ENCODE assay signal across 12 cellular contexts in genomic region chr6:2909718-2910117, GRCh38. TPM values are rescaled to one million over a fixed set of nuclear protein-coding genes. Genes with fewer than 3 reads are reported as not detected.
DNase-seq lines count a peak whose midpoint lies in the region; ATAC-seq and TF ChIP-seq lines count a peak whose summit lies in the region.
"Had no signal": no experiment of that assay in that cellular context is flagged by ENCODE, and none has a peak within 500 bp of the region (broad histone marks: within the 10 kb centered on the region; RNA-seq: fewer than 3 reads in every experiment).

No MANE protein-coding gene starts in this region.

- no peaks in the 10 kb centered on the region for H3F3A ChIP-seq in smooth muscle cell (ENCODE audit: low read depth)

- H3K36me3 ChIP-seq in OCI-LY7 (ENCODE audit: insufficient read depth, low read length) (no peaks in the 10 kb centered on the region), esophagus muscularis mucosa (no peaks in the 10 kb centered on the region), smooth muscle cell (ENCODE audit: low read depth) (no peaks in the 10 kb centered on the region), testis (ENCODE audit: low read depth, missing control alignments) (no peaks in the 10 kb centered on the region)

- H3K36me3 Mint-ChIP-seq in activated CD4-positive, alpha-beta T cell treated with anti-CD3 and anti-CD28 coated beads, Interleukin-2, amount 10 ng/mL, durations not matched to agents 24 days and 14 days (ENCODE audit: low read depth) = no peaks in the 10 kb centered on the region
- H3K36me3 Mint-ChIP-seq in Calu3 (ENCODE audit: insufficient read depth, unreplicated experiment) = no peaks in the 10 kb centered on the region

- intact Hi-C loops in activated CD4-positive, alpha-beta T cell treated with anti-CD3 and anti-CD28 coated beads, Interleukin-2, amount 10 ng/mL, durations not matched to agents 24 days and 14 days (cut with micrococcal nuclease) = loop anchor here (2.0 kb wide), 1 partner anchor 23 kb away; no protein-coding TSS in a partner anchor
- intact Hi-C loops in OCI-LY7 (cut with micrococcal nuclease; ENCODE audit: unreplicated experiment) (loop anchor here (5.0 kb wide), 2 partner anchors 117 to 142 kb away; partner anchors contain the start of gene WRNIP1), esophagus muscularis mucosa (cut with DNase I) (loop anchor here (5.0 kb wide), 1 partner anchor 62 kb away; no protein-coding TSS in a partner anchor), Calu3 (cut with micrococcal nuclease; ENCODE audit: unreplicated experiment) (loop anchor here (2.0 to 5.0 kb wide), 2 partner anchors 55 to 117 kb away; no protein-coding TSS in a partner anchor), testis (cut with DNase I; ENCODE audit: low total_unique reads) (no loop called here)

- no peak overlapping the region for H3K9ac ChIP-seq in smooth muscle cell (ENCODE audit: low read depth)

- TF ChIP-seq POLR2A in esophagus muscularis mucosa (IDR thresholded peaks at IDR 0.05; ENCODE audit: low read depth) = no peak
- TF ChIP-seq POLR2A in testis (IDR thresholded peaks at IDR 0.05) = no peak

- no peak for TF ChIP-seq CTCF in OCI-LY7 (conservative IDR thresholded peaks at IDR 0.05; ENCODE audit: low read length)
- TF ChIP-seq CTCF in esophagus muscularis mucosa (IDR thresholded peaks at IDR 0.05) = no peak
- TF ChIP-seq CTCF in smooth muscle cell (IDR thresholded peaks at IDR 0.05; ENCODE audit: borderline replicate concordance, insufficient read depth, poor library complexity, severe bottlenecking) = no peak
- TF ChIP-seq CTCF in Calu3 (IDR thresholded peaks at IDR 0.05; ENCODE audit: unreplicated experiment) = no peak
- no peak for TF ChIP-seq CTCF in testis (IDR thresholded peaks at IDR 0.05)

- H3K9me3 Mint-ChIP-seq in activated CD4-positive, alpha-beta T cell treated with anti-CD3 and anti-CD28 coated beads, Interleukin-2, amount 10 ng/mL, durations not matched to agents 24 days and 14 days = peaks cover 4% of the 10 kb centered on the region
- no peaks in the 10 kb centered on the region for H3K9me3 Mint-ChIP-seq in Calu3 (ENCODE audit: low read depth, unreplicated experiment)

- H3K9me3 ChIP-seq in OCI-LY7 (ENCODE audit: low read length) = no peaks in the 10 kb centered on the region
- H3K9me3 ChIP-seq in esophagus muscularis mucosa = no peaks in the 10 kb centered on the region
- H3K9me3 ChIP-seq in smooth muscle cell (replicated peaks; ENCODE audit: low read depth) = no peaks in the 10 kb centered on the region
- H3K9me3 ChIP-seq in testis = no peaks in the 10 kb centered on the region
- H3K9me3 ChIP-seq: body of pancreas had no signal

- H2AFZ ChIP-seq in OCI-LY7 (ENCODE audit: low read length) (peak overlapping the region; percentile 71; the same call in 1 of the 2 replicates), smooth muscle cell (ENCODE audit: low read depth) (peak overlapping the region; percentile 8)

- CTCF ChIA-PET in OCI-LY7 (lab: Charles Lee; ENCODE audit: unreplicated experiment) (no interaction called here), Calu3 (lab: Charles Lee) (no interaction called here)

- H3K4me3 Mint-ChIP-seq in activated CD4-positive, alpha-beta T cell treated with anti-CD3 and anti-CD28 coated beads, Interleukin-2, amount 10 ng/mL, durations not matched to agents 24 days and 14 days = no peak overlapping the region
- H3K4me3 Mint-ChIP-seq in Calu3 (ENCODE audit: low read depth, unreplicated experiment) = no peak overlapping the region

- no peak for ATAC-seq in HG02970 (IDR thresholded peaks at IDR 0.05; ENCODE audit: low FRiP score, unreplicated experiment)
- ATAC-seq: body of pancreas had no signal

- peak; percentile 57 for DNase-seq in activated CD4-positive, alpha-beta T cell treated with anti-CD3 and anti-CD28 coated beads, Interleukin-2, amount 10 ng/mL, durations not matched to agents 24 days and 14 days
- no peak for DNase-seq in activated CD4-positive, alpha-beta T cell treated with anti-CD3 and anti-CD28 coated beads, Interleukin-2, amount 50 U/mL, for 1 hour
- DNase-seq in OCI-LY7 (ENCODE audit: low spot score) (no peak), esophagus muscularis mucosa (ENCODE audit: extremely low spot score) (peak; percentile 19), smooth muscle cell (lab: John Stamatoyannopoulos, UW; ENCODE audit: unreplicated experiment) (no peak), Calu3 (no peak), testis (no peak)
- DNase-seq: ACHN; body of pancreas; effector memory CD4-positive, alpha-beta T cell; NCI-H510A had no signal

- H3K4me1 ChIP-seq in OCI-LY7 (ENCODE audit: insufficient read depth, low read length, poor library complexity, severe bottlenecking) (peaks cover 72% of the 10 kb centered on the region), esophagus muscularis mucosa (no peaks in the 10 kb centered on the region), smooth muscle cell (ENCODE audit: low read depth) (peaks cover 13% of the 10 kb centered on the region), testis (no peaks in the 10 kb centered on the region)
- H3K4me1 ChIP-seq: body of pancreas had no signal

- no peaks in the 10 kb centered on the region for H4K20me1 ChIP-seq in OCI-LY7 (ENCODE audit: insufficient read depth, low read length)
- H4K20me1 ChIP-seq in smooth muscle cell (ENCODE audit: low read depth) = no peaks in the 10 kb centered on the region

- no peaks in the 10 kb centered on the region for H3K9me2 ChIP-seq in OCI-LY7 (ENCODE audit: insufficient read depth, low read length)

- H3K27ac Mint-ChIP-seq in activated CD4-positive, alpha-beta T cell treated with anti-CD3 and anti-CD28 coated beads, Interleukin-2, amount 10 ng/mL, durations not matched to agents 24 days and 14 days = no peak overlapping the region
- H3K27ac Mint-ChIP-seq in Calu3 (ENCODE audit: unreplicated experiment) = no peak overlapping the region

- H3K79me2 ChIP-seq in OCI-LY7 (ENCODE audit: insufficient read depth, low read depth, low read length) = no peaks in the 10 kb centered on the region
- no peaks in the 10 kb centered on the region for H3K79me2 ChIP-seq in smooth muscle cell (ENCODE audit: low read depth)

- H3K4me2 ChIP-seq in OCI-LY7 (ENCODE audit: low read length) = peak overlapping the region; percentile 42
- H3K4me2 ChIP-seq in smooth muscle cell = peak overlapping the region; percentile 45

- POLR2A ChIA-PET in OCI-LY7 (lab: Charles Lee) = interaction anchor here (0.6 to 1.2 kb wide), 5 partner anchors 10 to 417 kb away, joined by 3 to 6 read pairs (median 4); no protein-coding TSS in a partner anchor

- H3K27me3 Mint-ChIP-seq in activated CD4-positive, alpha-beta T cell treated with anti-CD3 and anti-CD28 coated beads, Interleukin-2, amount 10 ng/mL, durations not matched to agents 24 days and 14 days = peaks cover 1% of the 10 kb centered on the region
- no peaks in the 10 kb centered on the region for H3K27me3 Mint-ChIP-seq in Calu3 (ENCODE audit: unreplicated experiment)

- BruUV-seq in OCI-LY7 (replicated peaks; lab: Mats Ljungman, UMichigan) (no TSS peak), Calu3 (replicated peaks; lab: Mats Ljungman, UMichigan) (no TSS peak)

- H3K4me3 ChIP-seq in OCI-LY7 (ENCODE audit: low read depth, low read length, poor library complexity, severe bottlenecking) = no peak overlapping the region
- H3K4me3 ChIP-seq in esophagus muscularis mucosa = no peak overlapping the region
- no peak overlapping the region for H3K4me3 ChIP-seq in smooth muscle cell
- no peak overlapping the region for H3K4me3 ChIP-seq in testis
- H3K4me3 ChIP-seq: body of pancreas had no signal

- no peaks in the 10 kb centered on the region for H3K27me3 ChIP-seq in esophagus muscularis mucosa
- H3K27me3 ChIP-seq in smooth muscle cell (ENCODE audit: low read depth) = no peaks in the 10 kb centered on the region
- no peaks in the 10 kb centered on the region for H3K27me3 ChIP-seq in testis
- H3K27me3 ChIP-seq: body of pancreas had no signal

- H3K27ac ChIP-seq in OCI-LY7 (ENCODE audit: low read depth, low read length, poor library complexity, severe bottlenecking) (peak overlapping the region; percentile 87), esophagus muscularis mucosa (replicated peaks in 1 of 4) (no peak overlapping the region), smooth muscle cell (ENCODE audit: low read depth) (peak overlapping the region; percentile 22), testis (no peak overlapping the region)
- H3K27ac ChIP-seq: body of pancreas had no signal

- TF ChIP-seq EP300 in esophagus muscularis mucosa (IDR thresholded peaks at IDR 0.05) = no peak

- H3K4me1 Mint-ChIP-seq in activated CD4-positive, alpha-beta T cell treated with anti-CD3 and anti-CD28 coated beads, Interleukin-2, amount 10 ng/mL, durations not matched to agents 24 days and 14 days = peaks cover 39% of the 10 kb centered on the region
- H3K4me1 Mint-ChIP-seq in Calu3 (ENCODE audit: low read depth, unreplicated experiment) = peaks cover 20% of the 10 kb centered on the region

- WGBS in esophagus muscularis mucosa = 87% methylated on average over 4 of the region's 4 CpGs
- WGBS in smooth muscle cell (ENCODE audit: low lambda C conversion rate) = 64% methylated on average over 4 of the region's 4 CpGs
- 90 to 91% methylated on average over 4 of the region's 4 CpGs for WGBS in testis, 2 donors

RNA-seq across cellular contexts. Expression of gene SERPINB9, which starts 6.6 kb away (rescaled TPM):
- total RNA-seq in activated CD4-positive, alpha-beta T cell treated with anti-CD3 and anti-CD28 coated beads, Interleukin-2, amount 10 ng/mL, durations not matched to agents 24 days and 14 days = 81.3 and 83.8 TPM in 2 replicates
- total RNA-seq in OCI-LY7 (2014; rRNA removed; shearing (Covaris generic)) = 74.7 and 78.4 TPM in 2 replicates
- total RNA-seq in OCI-LY7 (2022) (166 and 167 TPM in 2 replicates), esophagus muscularis mucosa (10 to 100 TPM in 1 of 4 donors, 1 to 10 TPM in 3; 5.4 to 17.7 (median 6.2) TPM), smooth muscle cell (22.4 and 23.7 TPM in 2 replicates), Calu3 (2022) (17.2 and 22.9 TPM in 2 replicates), testis (10 to 100 TPM; 33.9 to 60.0 TPM)
- polyA plus RNA-seq in smooth muscle cell (12.9 and 14.5 TPM in 2 replicates), testis (ENCODE audit: insufficient read depth, low read depth, low replicate concordance) (19.1 TPM)

Comparison
In these comparisons a context has a peak if more than half of its experiments do, and no peak if none do; other contexts are left out.
1. DNase-seq: peak in activated CD4-positive, alpha-beta T cell treated with anti-CD3 and anti-CD28 coated beads, Interleukin-2, amount 10 ng/mL, durations not matched to agents 24 days and 14 days (single experiment) and esophagus muscularis mucosa (single experiment); none in activated CD4-positive, alpha-beta T cell treated with anti-CD3 and anti-CD28 coated beads, Interleukin-2, amount 50 U/mL, for 1 hour (single experiment), OCI-LY7 (single experiment), smooth muscle cell (single experiment), Calu3 (single experiment) and testis (single experiment).
2. H3K27ac ChIP-seq: peak in OCI-LY7 (single experiment) and smooth muscle cell (single experiment); none in esophagus muscularis mucosa (0 of 4) and testis (0 of 2).